ENCODE assay signal across 8 cellular contexts in genomic region chr12:54279632-54280400, GRCh38. TPM values are rescaled to one million over a fixed set of nuclear protein-coding genes. Genes with fewer than 3 reads are reported as not detected.
DNase-seq lines count a peak whose midpoint lies in the region; ATAC-seq, FAIRE-seq and TF ChIP-seq lines count a peak whose summit lies in the region.

TSS of gene CBX5 (minus strand) at chr12:54280122. CDS start at chr12:54257650, 22,472 bp downstream.

- ATAC-seq in HG03378 (IDR thresholded peaks at IDR 0.05; ENCODE audit: unreplicated experiment) = peak; percentile 75

- FAIRE-seq in kidney (lab: Jason Lieb, UNC) = peak; percentile 44

- H3K36me3 ChIP-seq in kidney (ENCODE audit: control insufficient read depth in 1 of 2, insufficient read depth in 2 of 2, low read length in 2 of 2) = peaks cover 23 to 32% of the 10 kb centered on the region in 2 donors

- intact Hi-C loops in kidney (cut with DNase I) = no loop called here

- peak; percentile 79 for TF ChIP-seq POLR2A in GM19099 (IDR thresholded peaks at IDR 0.05; ENCODE audit: extremely low read depth, insufficient read length, low read depth)

- H3K4me3 ChIP-seq in kidney (ENCODE audit: low read length in 2 of 2) = peak within 1 kb of the TSS; percentile 95 to 100

- no peaks in the 10 kb centered on the region for H3K9me3 ChIP-seq in kidney (ENCODE audit: control insufficient read depth in 1 of 2, low read length in 2 of 2)

- DNase-seq in AG20443 (ENCODE audit: low spot score) = peak; percentile 100
- DNase-seq in NCI-H446 treated with DMSO at 0.1 percent for 48 hours (lab: John Stamatoyannopoulos, UW) = peak; percentile 99
- DNase-seq in activated CD4-positive, CD25-positive, alpha-beta regulatory T cell treated with anti-CD3 and anti-CD28 coated beads, Interleukin-2, amount 50 U/mL, for 72 hours = peak; percentile 99
- peak; percentile 97 for DNase-seq in cerebellum (ENCODE audit: low spot score)
- peak; percentile 100 for DNase-seq in kidney
- peak; percentile 99 for DNase-seq in stimulated activated CD4-positive, alpha-beta T cell treated with anti-CD3 and anti-CD28 coated beads, Interleukin-15, amount 100 ng/mL, for 24 hours

- no peak for TF ChIP-seq CTCF in kidney (IDR thresholded peaks at IDR 0.05; ENCODE audit: borderline replicate concordance, extremely low read depth, insufficient read depth)

- peak within 1 kb of the TSS; percentile 94 to 98 for H3K27ac ChIP-seq in kidney (ENCODE audit: low read depth in 2 of 2, low read length in 2 of 2)

- peak within 1 kb of the TSS; percentile 96 to 100 for H3K9ac ChIP-seq in kidney (ENCODE audit: low read length in 2 of 2)

- peaks cover 22 to 26% of the 10 kb centered on the region in 2 donors for H3K4me1 ChIP-seq in kidney (ENCODE audit: control insufficient read depth in 1 of 2, insufficient read depth in 1 of 2, low read depth in 1 of 2, low read length in 2 of 2)

RNA-seq across cellular contexts. Expression of gene CBX5, which starts in this region (rescaled TPM):
- total RNA-seq in cerebellum (149 TPM), kidney (112 TPM)
- 15.0 TPM for polyA plus RNA-seq in kidney (ENCODE audit: insufficient read depth, low read depth, low replicate concordance)

Comparison
In these comparisons a context has a peak if more than half of its experiments do, and no peak if none do; other contexts are left out.
1. Peak in every context shown above with its lines: DNase-seq, ATAC-seq, H3K4me3 ChIP-seq and H3K27ac ChIP-seq.